In genomic region chr3:24829011-24829581, GRCh38 we compare ENCODE assay signal across 7 cellular contexts.
A peak's percentile ranks its signal among the peaks of the same experiment; 100 is the strongest.
DNase-seq lines count a peak whose midpoint lies in the region; ATAC-seq and TF ChIP-seq lines count a peak whose summit lies in the region.

No MANE protein-coding gene starts in this region.

- peak overlapping the region; percentile 99 for H3K4me2 ChIP-seq in GM23338

- H3K27me3 Mint-ChIP-seq in GM23338 (ENCODE audit: insufficient read depth, low read depth, poor library complexity) (peaks cover 40% of the 10 kb centered on the region), progenitor cell of endocrine pancreas (peaks cover 75% of the 10 kb centered on the region)

- ATAC-seq in GM23338 (peak; percentile 86), heart left ventricle (peak; percentile 32 to 96 (median 88)), GM18870 (IDR thresholded peaks at IDR 0.05; ENCODE audit: unreplicated experiment) (no peak)

- no peak for TF ChIP-seq POLR2A in Peyer's patch (IDR thresholded peaks at IDR 0.05)
- TF ChIP-seq POLR2A in heart left ventricle (IDR thresholded peaks at IDR 0.05) = no peak

- no peaks in the 10 kb centered on the region; the same call in 1 of the 2 replicates for H4K20me1 ChIP-seq in GM23338 (replicated peaks; ENCODE audit: insufficient read depth)

- 1 to 20% (median 3%) methylated on average over 1 to 51 of the region's 51 CpGs for WGBS in heart left ventricle, 4 donors

- no peaks in the 10 kb centered on the region; the same call in 2 of the 3 replicates for H3K9me3 Mint-ChIP-seq in GM23338
- H3K9me3 Mint-ChIP-seq in progenitor cell of endocrine pancreas (ENCODE audit: low read depth) = no peaks in the 10 kb centered on the region

- H3K27ac ChIP-seq in GM23338 (ENCODE audit: low read depth) (no peak overlapping the region), Peyer's patch (no peak overlapping the region), heart left ventricle (no peak overlapping the region)

- peak in 1 of 2 experiments; percentile 27; a peak in 1 of 4 replicates for TF ChIP-seq CTCF in GM23338 (conservative IDR thresholded peaks at IDR 0.05; ENCODE audit: low read depth in 2 of 2)
- no peak for TF ChIP-seq CTCF in Peyer's patch (IDR thresholded peaks at IDR 0.05)
- TF ChIP-seq CTCF in heart left ventricle (IDR thresholded peaks at IDR 0.05) = peak in 2 of 12 donors; percentile 4 to 8
- TF ChIP-seq CTCF in progenitor cell of endocrine pancreas (IDR thresholded peaks at IDR 0.05; ENCODE audit: unreplicated experiment) = no peak
- no peak for TF ChIP-seq CTCF in GM20000 (IDR thresholded peaks at IDR 0.05; ENCODE audit: extremely low read depth, missing control alignments)

- no peaks in the 10 kb centered on the region for H3F3A ChIP-seq in GM23338 (replicated peaks; ENCODE audit: low read depth)

- H3K79me2 ChIP-seq in GM23338 (replicated peaks; ENCODE audit: insufficient read depth) = no peaks in the 10 kb centered on the region

- peak overlapping the region; percentile 78 for H2AFZ ChIP-seq in GM23338

- peak; percentile 72 for DNase-seq in GM23338 (ENCODE audit: low spot score)
- DNase-seq in Peyer's patch = peak in 1 of 3 donors; percentile 53
- peak; percentile 18 to 66 (median 45) for DNase-seq in heart left ventricle
- peak; percentile 53 for DNase-seq in progenitor cell of endocrine pancreas (ENCODE audit: low spot score, unreplicated experiment)
- no peak for DNase-seq in GM20000 (ENCODE audit: low spot score)
- no peak for DNase-seq in activated naive CD4-positive, alpha-beta T cell treated with anti-CD3 and anti-CD28 coated beads, Interleukin-2, amount 50 U/mL, for 16 hours

- peaks cover 7% of the 10 kb centered on the region for H3K4me1 ChIP-seq in GM23338 (ENCODE audit: insufficient read depth)
- peaks cover 0 to 13% (median 0%) of the 10 kb centered on the region in 4 donors for H3K4me1 ChIP-seq in Peyer's patch
- H3K4me1 ChIP-seq in heart left ventricle = peaks cover 0 to 20% (median 6%) of the 10 kb centered on the region in 12 donors

- H3K27me3 ChIP-seq in GM23338 (ENCODE audit: insufficient read depth) (peaks cover 63% of the 10 kb centered on the region), Peyer's patch (peaks cover 0 to 7% of the 10 kb centered on the region in 2 donors), heart left ventricle (peaks cover 3 to 48% (median 10%) of the 10 kb centered on the region in 9 donors)

- no peaks in the 10 kb centered on the region for H3K36me3 ChIP-seq in GM23338 (ENCODE audit: insufficient read depth)
- no peaks in the 10 kb centered on the region for H3K36me3 ChIP-seq in Peyer's patch
- H3K36me3 ChIP-seq in heart left ventricle = no peaks in the 10 kb centered on the region

- H3K4me3 ChIP-seq in GM23338 (peak overlapping the region; percentile 85), Peyer's patch (peak overlapping the region in 3 of 4 donors; percentile 12 to 53 (median 44)), heart left ventricle (peak overlapping the region; percentile 15 to 61 (median 48))

- H3K9me3 ChIP-seq in Peyer's patch (no peaks in the 10 kb centered on the region), heart left ventricle (no peaks in the 10 kb centered on the region)

- intact Hi-C loops in heart left ventricle (cut with DNase I) = no loop called here

- H3K27ac Mint-ChIP-seq in GM23338 (no peak overlapping the region), progenitor cell of endocrine pancreas (no peak overlapping the region)

- H3K36me3 Mint-ChIP-seq in GM23338 (ENCODE audit: low read depth) (no peaks in the 10 kb centered on the region), progenitor cell of endocrine pancreas (ENCODE audit: insufficient read depth) (no peaks in the 10 kb centered on the region)

- H3K4me3 Mint-ChIP-seq in GM23338 = peak overlapping the region; percentile 75
- peak overlapping the region; percentile 72 for H3K4me3 Mint-ChIP-seq in progenitor cell of endocrine pancreas (ENCODE audit: low read depth)

- peaks cover 4% of the 10 kb centered on the region; the same call in 1 of the 2 replicates for H3K9me2 ChIP-seq in GM23338 (ENCODE audit: insufficient read depth)

- H3K4me1 Mint-ChIP-seq in GM23338 = peaks cover 10% of the 10 kb centered on the region
- H3K4me1 Mint-ChIP-seq in progenitor cell of endocrine pancreas (ENCODE audit: low read depth) = peaks cover 10% of the 10 kb centered on the region

TF ChIP-seq in GM23338, 12 proteins besides CTCF, POLR2A, EP300 and RAD21:
- TF ChIP-seq, protein P1, sequence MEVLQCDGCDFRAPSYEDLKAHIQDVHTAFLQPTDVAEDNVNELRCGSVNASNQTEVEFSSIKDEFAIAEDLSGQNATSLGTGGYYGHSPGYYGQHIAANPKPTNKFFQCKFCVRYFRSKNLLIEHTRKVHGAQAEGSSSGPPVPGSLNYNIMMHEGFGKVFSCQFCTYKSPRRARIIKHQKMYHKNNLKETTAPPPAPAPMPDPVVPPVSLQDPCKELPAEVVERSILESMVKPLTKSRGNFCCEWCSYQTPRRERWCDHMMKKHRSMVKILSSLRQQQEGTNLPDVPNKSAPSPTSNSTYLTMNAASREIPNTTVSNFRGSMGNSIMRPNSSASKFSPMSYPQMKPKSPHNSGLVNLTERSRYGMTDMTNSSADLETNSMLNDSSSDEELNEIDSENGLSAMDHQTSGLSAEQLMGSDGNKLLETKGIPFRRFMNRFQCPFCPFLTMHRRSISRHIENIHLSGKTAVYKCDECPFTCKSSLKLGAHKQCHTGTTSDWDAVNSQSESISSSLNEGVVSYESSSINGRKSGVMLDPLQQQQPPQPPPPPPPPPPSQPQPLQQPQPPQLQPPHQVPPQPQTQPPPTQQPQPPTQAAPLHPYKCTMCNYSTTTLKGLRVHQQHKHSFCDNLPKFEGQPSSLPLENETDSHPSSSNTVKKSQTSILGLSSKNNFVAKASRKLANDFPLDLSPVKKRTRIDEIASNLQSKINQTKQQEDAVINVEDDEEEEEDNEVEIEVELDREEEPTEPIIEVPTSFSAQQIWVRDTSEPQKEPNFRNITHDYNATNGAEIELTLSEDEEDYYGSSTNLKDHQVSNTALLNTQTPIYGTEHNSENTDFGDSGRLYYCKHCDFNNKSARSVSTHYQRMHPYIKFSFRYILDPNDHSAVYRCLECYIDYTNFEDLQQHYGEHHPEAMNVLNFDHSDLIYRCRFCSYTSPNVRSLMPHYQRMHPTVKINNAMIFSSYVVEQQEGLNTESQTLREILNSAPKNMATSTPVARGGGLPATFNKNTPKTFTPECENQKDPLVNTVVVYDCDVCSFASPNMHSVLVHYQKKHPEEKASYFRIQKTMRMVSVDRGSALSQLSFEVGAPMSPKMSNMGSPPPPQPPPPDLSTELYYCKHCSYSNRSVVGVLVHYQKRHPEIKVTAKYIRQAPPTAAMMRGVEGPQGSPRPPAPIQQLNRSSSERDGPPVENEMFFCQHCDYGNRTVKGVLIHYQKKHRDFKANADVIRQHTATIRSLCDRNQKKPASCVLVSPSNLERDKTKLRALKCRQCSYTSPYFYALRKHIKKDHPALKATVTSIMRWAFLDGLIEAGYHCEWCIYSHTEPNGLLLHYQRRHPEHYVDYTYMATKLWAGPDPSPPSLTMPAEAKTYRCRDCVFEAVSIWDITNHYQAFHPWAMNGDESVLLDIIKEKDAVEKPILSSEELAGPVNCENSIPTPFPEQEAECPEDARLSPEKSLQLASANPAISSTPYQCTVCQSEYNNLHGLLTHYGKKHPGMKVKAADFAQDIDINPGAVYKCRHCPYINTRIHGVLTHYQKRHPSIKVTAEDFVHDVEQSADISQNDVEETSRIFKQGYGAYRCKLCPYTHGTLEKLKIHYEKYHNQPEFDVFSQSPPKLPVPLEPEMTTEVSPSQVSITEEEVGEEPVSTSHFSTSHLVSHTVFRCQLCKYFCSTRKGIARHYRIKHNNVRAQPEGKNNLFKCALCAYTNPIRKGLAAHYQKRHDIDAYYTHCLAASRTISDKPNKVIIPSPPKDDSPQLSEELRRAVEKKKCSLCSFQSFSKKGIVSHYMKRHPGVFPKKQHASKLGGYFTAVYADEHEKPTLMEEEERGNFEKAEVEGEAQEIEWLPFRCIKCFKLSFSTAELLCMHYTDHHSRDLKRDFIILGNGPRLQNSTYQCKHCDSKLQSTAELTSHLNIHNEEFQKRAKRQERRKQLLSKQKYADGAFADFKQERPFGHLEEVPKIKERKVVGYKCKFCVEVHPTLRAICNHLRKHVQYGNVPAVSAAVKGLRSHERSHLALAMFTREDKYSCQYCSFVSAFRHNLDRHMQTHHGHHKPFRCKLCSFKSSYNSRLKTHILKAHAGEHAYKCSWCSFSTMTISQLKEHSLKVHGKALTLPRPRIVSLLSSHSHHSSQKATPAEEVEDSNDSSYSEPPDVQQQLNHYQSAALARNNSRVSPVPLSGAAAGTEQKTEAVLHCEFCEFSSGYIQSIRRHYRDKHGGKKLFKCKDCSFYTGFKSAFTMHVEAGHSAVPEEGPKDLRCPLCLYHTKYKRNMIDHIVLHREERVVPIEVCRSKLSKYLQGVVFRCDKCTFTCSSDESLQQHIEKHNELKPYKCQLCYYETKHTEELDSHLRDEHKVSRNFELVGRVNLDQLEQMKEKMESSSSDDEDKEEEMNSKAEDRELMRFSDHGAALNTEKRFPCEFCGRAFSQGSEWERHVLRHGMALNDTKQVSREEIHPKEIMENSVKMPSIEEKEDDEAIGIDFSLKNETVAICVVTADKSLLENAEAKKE (CRISPR knock-in tag; IDR thresholded peaks at IDR 0.05) = no peak
- TF ChIP-seq CREB1 (CRISPR knock-in tag; IDR thresholded peaks at IDR 0.05; ENCODE audit: low read depth) = no peak
- TF ChIP-seq ZNF114 (CRISPR knock-in tag; IDR thresholded peaks at IDR 0.05) = no peak

Comparison
In these comparisons a context has a peak if more than half of its experiments do, and no peak if none do; other contexts are left out.
1. DNase-seq: peak in GM23338 (single experiment), heart left ventricle (5 of 5) and progenitor cell of endocrine pancreas (single experiment); none in GM20000 (single experiment) and activated naive CD4-positive, alpha-beta T cell treated with anti-CD3 and anti-CD28 coated beads, Interleukin-2, amount 50 U/mL, for 16 hours (single experiment).
2. Peak in every context shown above with its lines, with median percentiles within 50 percentile points of each other: H3K4me3 ChIP-seq.